8 cellular contexts compared by ENCODE assay signal in genomic region chr17:44071198-44071520, GRCh38. TPM values are rescaled to one million over a fixed set of nuclear protein-coding genes. Genes with fewer than 3 reads are reported as not detected.
A peak's percentile ranks its signal among the peaks of the same experiment; 100 is the strongest.
DNase-seq lines count a peak whose midpoint lies in the region; ATAC-seq and TF ChIP-seq lines count a peak whose summit lies in the region.

No MANE protein-coding gene starts in this region.

- H3K4me3 ChIP-seq in A673 (ENCODE audit: low read depth, low read length, poor library complexity, severe bottlenecking) (peak overlapping the region; percentile 59), H7 (ENCODE audit: insufficient read depth, low read depth, low read length) (peak overlapping the region; percentile 87), right lobe of liver (peak overlapping the region; percentile 65 to 88 (median 70)), tibial nerve (peak overlapping the region; percentile 63 to 85 (median 69))

- peaks cover 26% of the 10 kb centered on the region for H3K4me1 Mint-ChIP-seq in activated naive CD8-positive, alpha-beta T cell treated with anti-CD3 and anti-CD28 coated beads for 36 hours

- TF ChIP-seq POLR2A in right lobe of liver (IDR thresholded peaks at IDR 0.05), result no peak
- no peak for TF ChIP-seq POLR2A in tibial nerve (IDR thresholded peaks at IDR 0.05)

- DNase-seq in A673 (ENCODE audit: low spot score) (no peak), H7 (no peak), right lobe of liver (no peak), tibial nerve (ENCODE audit: low spot score in 2 of 2) (peak in 1 of 2 donors; percentile 34), GM19240 (ENCODE audit: insufficient read length, low spot score) (no peak), NAMALWA (ENCODE audit: low spot score) (no peak), iPS-NIHi7 (ENCODE audit: extremely low spot score) (no peak)
- DNase-seq in activated naive CD8-positive, alpha-beta T cell treated with anti-CD3 and anti-CD28 coated beads for 36 hours, result no peak

- peaks cover 6% of the 10 kb centered on the region for H3K36me3 Mint-ChIP-seq in activated naive CD8-positive, alpha-beta T cell treated with anti-CD3 and anti-CD28 coated beads for 36 hours

- no peak for TF ChIP-seq EP300 in tibial nerve (IDR thresholded peaks at IDR 0.05)

- BruUV-seq in A673 (replicated peaks; lab: Mats Ljungman, UMichigan), result TSS peak; percentile 65

- WGBS in right lobe of liver (ENCODE audit: insufficient coverage, low coverage, low lambda C conversion rate, missing lambda C conversion rate), result 1% methylated on average over 3 of the region's 3 CpGs
- WGBS in tibial nerve, 2 donors, result 0 to 5% methylated on average over 3 of the region's 3 CpGs

- intact Hi-C loops in A673 (cut with micrococcal nuclease; ENCODE audit: unreplicated experiment), result no loop called here
- intact Hi-C loops in right lobe of liver (cut with DNase I), result no loop called here

- POLR2A ChIA-PET in A673 (lab: Charles Lee; ENCODE audit: low non-redundant PET), result no interaction called here

- H3K36me3 ChIP-seq in A673 (ENCODE audit: insufficient read depth, low read length, poor library complexity, severe bottlenecking) (no peaks in the 10 kb centered on the region), H7 (replicated peaks; ENCODE audit: control insufficient read depth, insufficient read depth, low read length) (peaks cover 18% of the 10 kb centered on the region), right lobe of liver (peaks cover 0 to 2% (median 0%) of the 10 kb centered on the region in 4 donors), tibial nerve (peaks cover 0 to 32% (median 0%) of the 10 kb centered on the region in 3 donors)

- H3K27me3 ChIP-seq in A673 (replicated peaks; ENCODE audit: insufficient read depth, low read depth, low read length, poor library complexity) (no peaks in the 10 kb centered on the region), H7 (ENCODE audit: control insufficient read depth, insufficient read depth, low read length) (no peaks in the 10 kb centered on the region), right lobe of liver (no peaks in the 10 kb centered on the region), tibial nerve (no peaks in the 10 kb centered on the region)

- H3K9me3 ChIP-seq in A673 (ENCODE audit: low read depth, low read length, poor library complexity, severe bottlenecking), result no peaks in the 10 kb centered on the region
- no peaks in the 10 kb centered on the region for H3K9me3 ChIP-seq in right lobe of liver
- H3K9me3 ChIP-seq in tibial nerve, result no peaks in the 10 kb centered on the region

- no peak for ATAC-seq in right lobe of liver

- H3K27ac Mint-ChIP-seq in activated naive CD8-positive, alpha-beta T cell treated with anti-CD3 and anti-CD28 coated beads for 36 hours, result peak overlapping the region; percentile 97

- H3K27ac ChIP-seq in A673 (ENCODE audit: low read depth, low read length, poor library complexity, severe bottlenecking), result peak overlapping the region; percentile 65
- peak overlapping the region; percentile 51 to 86 (median 66) for H3K27ac ChIP-seq in right lobe of liver
- peak overlapping the region; percentile 24 to 93 (median 86) for H3K27ac ChIP-seq in tibial nerve

- H3K4me1 ChIP-seq in A673 (ENCODE audit: insufficient read depth, low read length, poor library complexity, severe bottlenecking), result peaks cover 3% of the 10 kb centered on the region
- peaks cover 0 to 28% (median 10%) of the 10 kb centered on the region in 4 donors for H3K4me1 ChIP-seq in right lobe of liver
- H3K4me1 ChIP-seq in tibial nerve, result peaks cover 0 to 62% (median 22%) of the 10 kb centered on the region in 4 donors

- H3K27me3 Mint-ChIP-seq in activated naive CD8-positive, alpha-beta T cell treated with anti-CD3 and anti-CD28 coated beads for 36 hours, result no peaks in the 10 kb centered on the region

- CTCF ChIA-PET in A673 (lab: Charles Lee), result no interaction called here

- TF ChIP-seq CTCF in A673 (conservative IDR thresholded peaks at IDR 0.05; ENCODE audit: low read depth, low read length) (no peak), right lobe of liver (IDR thresholded peaks at IDR 0.05) (no peak), tibial nerve (IDR thresholded peaks at IDR 0.05) (no peak)

- no peaks in the 10 kb centered on the region for H3K9me3 Mint-ChIP-seq in activated naive CD8-positive, alpha-beta T cell treated with anti-CD3 and anti-CD28 coated beads for 36 hours

- H3K4me3 Mint-ChIP-seq in activated naive CD8-positive, alpha-beta T cell treated with anti-CD3 and anti-CD28 coated beads for 36 hours, result peak overlapping the region; percentile 93

RNA-seq across cellular contexts. Expression of gene G6PC3, which starts 0.6 kb away (rescaled TPM):
- total RNA-seq in A673 (2021), result 47.0 and 57.9 TPM in 2 replicates
- 94.0 and 104 TPM in 2 replicates for total RNA-seq in H7 (2014; rRNA removed; shearing (Covaris generic))
- total RNA-seq in activated naive CD8-positive, alpha-beta T cell treated with anti-CD3 and anti-CD28 coated beads for 36 hours, result 10 to 100 TPM; 30.8 to 31.1 TPM
- 10 to 100 TPM in 2 of 6 experiments, 1 to 10 TPM in 4; 5.9 to 24.2 (median 9.9) TPM for total RNA-seq in right lobe of liver
- total RNA-seq in tibial nerve, result 10 to 100 TPM; 24.9 to 68.7 (median 36.2) TPM

RNA-seq across cellular contexts. Expression of gene LSM12, which starts 4.7 kb away (rescaled TPM):
- 47.5 and 52.5 TPM in 2 replicates for total RNA-seq in A673 (2021)
- 101 and 109 TPM in 2 replicates for total RNA-seq in H7 (2014; rRNA removed; shearing (Covaris generic))
- total RNA-seq in activated naive CD8-positive, alpha-beta T cell treated with anti-CD3 and anti-CD28 coated beads for 36 hours, result 100 to 1,000 TPM; 103 to 110 TPM
- total RNA-seq in right lobe of liver, result 10 to 100 TPM; 24.2 to 30.6 (median 29.4) TPM
- total RNA-seq in tibial nerve, result 10 to 100 TPM; 18.2 to 37.2 (median 23.9) TPM

RNA-seq across cellular contexts. Expression of gene HDAC5, which starts 52.3 kb away (rescaled TPM):
- total RNA-seq in A673 (2021), result 16.9 and 27.1 TPM in 2 replicates
- 72.5 and 89.0 TPM in 2 replicates for total RNA-seq in H7 (2014; rRNA removed; shearing (Covaris generic))
- total RNA-seq in activated naive CD8-positive, alpha-beta T cell treated with anti-CD3 and anti-CD28 coated beads for 36 hours, result 10 to 100 TPM; 18.2 to 18.7 TPM
- 10 to 100 TPM; 12.0 to 26.4 (median 15.5) TPM for total RNA-seq in right lobe of liver
- 100 to 1,000 TPM in 3 of 4 donors, 10 to 100 TPM in 1; 99.8 to 201 (median 125) TPM for total RNA-seq in tibial nerve

RNA-seq across cellular contexts. Expression of gene TMEM101, which starts 56.4 kb away (rescaled TPM):
- total RNA-seq in A673 (2021), result 12.7 TPM in 2 replicates
- 31.7 and 48.5 TPM in 2 replicates for total RNA-seq in H7 (2014; rRNA removed; shearing (Covaris generic))
- 10 to 100 TPM; 22.7 to 26.9 TPM for total RNA-seq in activated naive CD8-positive, alpha-beta T cell treated with anti-CD3 and anti-CD28 coated beads for 36 hours
- 10 to 100 TPM in 4 of 6 experiments, 1 to 10 TPM in 2; 6.7 to 23.6 (median 10.9) TPM for total RNA-seq in right lobe of liver
- 10 to 100 TPM; 28.6 to 41.2 (median 34.5) TPM for total RNA-seq in tibial nerve
